ENCODE assay signal across 12 cellular contexts in the genomic region with DNA sequence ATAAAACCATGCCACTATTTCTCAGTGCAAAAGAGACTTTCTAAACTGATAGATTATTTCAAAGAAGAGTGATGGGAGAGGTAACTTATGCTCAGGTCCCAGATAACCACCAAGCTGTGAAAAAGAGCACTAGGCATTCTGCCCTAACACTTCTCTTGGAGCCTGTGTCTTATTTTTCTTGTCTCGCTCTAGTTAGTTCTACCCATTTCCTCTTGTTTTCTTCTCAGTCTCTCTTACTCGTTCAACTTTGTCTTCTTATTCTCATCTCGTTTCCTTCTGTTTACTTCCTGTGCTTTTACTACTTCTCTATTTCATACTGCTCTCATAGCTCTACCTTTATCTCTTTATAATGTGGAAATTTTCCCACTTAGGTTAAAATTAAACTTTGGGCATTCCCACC.
A peak's percentile ranks its signal among the peaks of the same experiment; 100 is the strongest.
DNase-seq lines count a peak whose midpoint lies in the region; ATAC-seq, FAIRE-seq and TF ChIP-seq lines count a peak whose summit lies in the region.
"Had no signal": no experiment of that assay in that cellular context is flagged by ENCODE, and none has a peak within 500 bp of the region (broad histone marks: within the 10 kb centered on the region; RNA-seq: fewer than 3 reads in every experiment).

No MANE protein-coding gene starts in this region.

- H3K27ac Mint-ChIP-seq in CD14-positive monocyte: peak overlapping the region in 5 of 7 donors; percentile 33 to 85 (median 80)
- peak overlapping the region; percentile 3; the same call in 1 of the 2 replicates for H3K27ac Mint-ChIP-seq in WTC11

- H3K4me3 ChIP-seq in pancreas: no peak overlapping the region
- H3K4me3 ChIP-seq: SJSA1 had no signal

- no peaks in the 10 kb centered on the region for H3K27me3 ChIP-seq in pancreas
- H3K27me3 ChIP-seq: SJSA1 had no signal

- H3K27me3 Mint-ChIP-seq in CD14-positive monocyte (ENCODE audit: low read depth in 3 of 3): peaks cover 0 to 2% (median 0%) of the 10 kb centered on the region in 3 donors
- H3K27me3 Mint-ChIP-seq in WTC11 (ENCODE audit: low read depth): no peaks in the 10 kb centered on the region

- peak overlapping the region in 1 of 2 donors; percentile 69 for H3K4me3 Mint-ChIP-seq in CD14-positive monocyte
- no peak overlapping the region for H3K4me3 Mint-ChIP-seq in WTC11

- ATAC-seq in GM19043 (IDR thresholded peaks at IDR 0.05; ENCODE audit: low read depth, unreplicated experiment): peak; percentile 50
- peak; percentile 34 for ATAC-seq in HG03097 (IDR thresholded peaks at IDR 0.05; ENCODE audit: low FRiP score, unreplicated experiment)
- no peak for ATAC-seq in WTC11
- no peak for ATAC-seq in pancreas
- no peak for ATAC-seq in left lobe of liver

- TF ChIP-seq CTCF in CD14-positive monocyte (IDR thresholded peaks at IDR 0.05) (no peak), WTC11 (IDR thresholded peaks at IDR 0.05) (no peak), pancreas (IDR thresholded peaks at IDR 0.05) (no peak)

- peaks cover 0 to 1% (median 0%) of the 10 kb centered on the region in 7 donors for H3K9me3 Mint-ChIP-seq in CD14-positive monocyte
- no peaks in the 10 kb centered on the region for H3K9me3 Mint-ChIP-seq in WTC11

- no peaks in the 10 kb centered on the region for H3K4me1 ChIP-seq in pancreas
- H3K4me1 ChIP-seq: SJSA1 had no signal

- no peaks in the 10 kb centered on the region for H3K9me3 ChIP-seq in pancreas
- H3K9me3 ChIP-seq: SJSA1 had no signal

- CTCF ChIA-PET in WTC11 (lab: Charles Lee): interaction anchor here (0.7 kb wide), 1 partner anchor 22 kb away, joined by 3 read pairs; no protein-coding TSS in a partner anchor

- FAIRE-seq in pancreas (lab: Jason Lieb, UNC): no peak
- FAIRE-seq: frontal cortex had no signal

- POLR2A ChIA-PET in WTC11 (lab: Charles Lee): no interaction called here

- no peak for DNase-seq in CD14-positive monocyte (ENCODE audit: low spot score)
- no peak for DNase-seq in WTC11 (ENCODE audit: low spot score)
- DNase-seq in pancreas: no peak
- no peak for DNase-seq in left lobe of liver (ENCODE audit: low spot score)
- no peak for DNase-seq in hepatic stellate cell (ENCODE audit: low spot score)
- DNase-seq in dedifferentiated amniotic fluid mesenchymal stem cell (ENCODE audit: extremely low spot score): no peak
- DNase-seq: caudate nucleus, NCI-H2081 had no signal

- no peak overlapping the region for H3K27ac ChIP-seq in pancreas
- H3K27ac ChIP-seq: SJSA1 had no signal

- peaks cover 48 to 55% of the 10 kb centered on the region in 2 donors for H3K36me3 Mint-ChIP-seq in CD14-positive monocyte
- peaks cover 30% of the 10 kb centered on the region for H3K36me3 Mint-ChIP-seq in WTC11

- WGBS in pancreas, 2 donors: 67 to 72% methylated on average over 3 of the region's 3 CpGs

- no peaks in the 10 kb centered on the region for H3K36me3 ChIP-seq in pancreas

- intact Hi-C loops in CD14-positive monocyte (cut with micrococcal nuclease) (no loop called here), pancreas (cut with DNase I) (no loop called here)

- peaks cover 56% of the 10 kb centered on the region for H3K4me1 Mint-ChIP-seq in CD14-positive monocyte
- peaks cover 34% of the 10 kb centered on the region for H3K4me1 Mint-ChIP-seq in WTC11

TF ChIP-seq in WTC11, 78 proteins besides CTCF, POLR2A, EP300 and RAD21:
- TF ChIP-seq GTF2I (CRISPR knock-in tag; conservative IDR thresholded peaks at IDR 0.05) (no peak), ZNF317 (CRISPR knock-in tag; IDR thresholded peaks at IDR 0.05; ENCODE audit: borderline replicate concordance, low read depth) (no peak), ZNF219 (CRISPR knock-in tag; IDR thresholded peaks at IDR 0.05; ENCODE audit: borderline replicate concordance) (no peak), OVOL2 (CRISPR knock-in tag; IDR thresholded peaks at IDR 0.05; ENCODE audit: borderline replicate concordance) (no peak)
- TF ChIP-seq, protein P1, sequence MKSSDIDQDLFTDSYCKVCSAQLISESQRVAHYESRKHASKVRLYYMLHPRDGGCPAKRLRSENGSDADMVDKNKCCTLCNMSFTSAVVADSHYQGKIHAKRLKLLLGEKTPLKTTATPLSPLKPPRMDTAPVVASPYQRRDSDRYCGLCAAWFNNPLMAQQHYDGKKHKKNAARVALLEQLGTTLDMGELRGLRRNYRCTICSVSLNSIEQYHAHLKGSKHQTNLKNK (CRISPR knock-in tag; IDR thresholded peaks at IDR 0.05): no peak
- TF ChIP-seq, protein P2, sequence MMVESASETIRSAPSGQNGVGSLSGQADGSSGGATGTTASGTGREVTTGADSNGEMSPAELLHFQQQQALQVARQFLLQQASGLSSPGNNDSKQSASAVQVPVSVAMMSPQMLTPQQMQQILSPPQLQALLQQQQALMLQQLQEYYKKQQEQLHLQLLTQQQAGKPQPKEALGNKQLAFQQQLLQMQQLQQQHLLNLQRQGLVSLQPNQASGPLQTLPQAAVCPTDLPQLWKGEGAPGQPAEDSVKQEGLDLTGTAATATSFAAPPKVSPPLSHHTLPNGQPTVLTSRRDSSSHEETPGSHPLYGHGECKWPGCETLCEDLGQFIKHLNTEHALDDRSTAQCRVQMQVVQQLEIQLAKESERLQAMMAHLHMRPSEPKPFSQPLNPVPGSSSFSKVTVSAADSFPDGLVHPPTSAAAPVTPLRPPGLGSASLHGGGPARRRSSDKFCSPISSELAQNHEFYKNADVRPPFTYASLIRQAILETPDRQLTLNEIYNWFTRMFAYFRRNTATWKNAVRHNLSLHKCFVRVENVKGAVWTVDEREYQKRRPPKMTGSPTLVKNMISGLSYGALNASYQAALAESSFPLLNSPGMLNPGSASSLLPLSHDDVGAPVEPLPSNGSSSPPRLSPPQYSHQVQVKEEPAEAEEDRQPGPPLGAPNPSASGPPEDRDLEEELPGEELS (CRISPR knock-in tag; IDR thresholded peaks at IDR 0.05): no peak

Comparison
In these comparisons a context has a peak if more than half of its experiments do, and no peak if none do; other contexts are left out.
1. ATAC-seq: peak in GM19043 (single experiment) and HG03097 (single experiment); none in WTC11 (single experiment), pancreas (0 of 4) and left lobe of liver (single experiment).